ENCODE assay signal across 10 cellular contexts in genomic region chr11:113587318-113587739, GRCh38.
DNase-seq lines count a peak whose midpoint lies in the region; ATAC-seq lines count a peak whose summit lies in the region.
"Had no signal": no experiment of that assay in that cellular context is flagged by ENCODE, and none has a peak within 500 bp of the region (broad histone marks: within the 10 kb centered on the region; RNA-seq: fewer than 3 reads in every experiment).

No MANE protein-coding gene starts in this region.

- H3K4me3 Mint-ChIP-seq in activated naive CD4-positive, alpha-beta T cell treated with anti-CD3 and anti-CD28 coated beads, Interleukin-2, amount 10 ng/mL, durations not matched to agents 7 days and 5 days, result no peak overlapping the region
- H3K4me3 Mint-ChIP-seq in T-helper 1 cell treated with Interleukin-12 subunit alpha and Interleukin-12 subunit beta and Interleukin-4 antibody, amounts not matched to agents 30 μg/mL and 1 μg/mL, for 36 hours, result peak overlapping the region; percentile 23

- H3K4me1 Mint-ChIP-seq in activated naive CD4-positive, alpha-beta T cell treated with anti-CD3 and anti-CD28 coated beads, Interleukin-2, amount 10 ng/mL, durations not matched to agents 7 days and 5 days, result peaks cover 8% of the 10 kb centered on the region
- peaks cover 38% of the 10 kb centered on the region for H3K4me1 Mint-ChIP-seq in T-helper 1 cell treated with Interleukin-12 subunit alpha and Interleukin-12 subunit beta and Interleukin-4 antibody, amounts not matched to agents 30 μg/mL and 1 μg/mL, for 36 hours (ENCODE audit: low read depth)

- peak; percentile 52 to 56 for DNase-seq in activated naive CD4-positive, alpha-beta T cell treated with anti-CD3 and anti-CD28 coated beads, Interleukin-2, amount 50 U/mL, for 72 hours (ENCODE audit: low spot score in 2 of 2)
- no peak for DNase-seq in activated naive CD4-positive, alpha-beta T cell treated with anti-CD3 and anti-CD28 coated beads, Interleukin-2, amount 10 ng/mL, durations not matched to agents 7 days and 5 days
- peak; percentile 17 to 70 for DNase-seq in stimulated activated CD8-positive, alpha-beta memory T cell treated with anti-CD3 and anti-CD28 coated beads, Interleukin-7, amount 100 ng/mL, for 48 hours (ENCODE audit: extremely low read depth in 1 of 2, low read depth in 1 of 2)
- no peak for DNase-seq in medulla oblongata (ENCODE audit: extremely low spot score)
- DNase-seq in HuH-7.5 (ENCODE audit: low spot score), result no peak
- no peak for DNase-seq in stimulated activated naive CD4-positive, alpha-beta T cell (lab: John Stamatoyannopoulos, UW)
- DNase-seq: C1 segment of cervical spinal cord, testis had no signal

- CTCF ChIA-PET in activated naive CD4-positive, alpha-beta T cell treated with anti-CD3 and anti-CD28 coated beads, Interleukin-2, amount 10 ng/mL, durations not matched to agents 7 days and 5 days (lab: Charles Lee), result interaction anchor here (0.7 to 1.5 kb wide), 7 partner anchors 9 to 253 kb away, joined by 3 to 5 read pairs (median 3); partner anchors contain the start of gene ZW10

- no peaks in the 10 kb centered on the region for H3K36me3 Mint-ChIP-seq in activated naive CD4-positive, alpha-beta T cell treated with anti-CD3 and anti-CD28 coated beads, Interleukin-2, amount 50 U/mL, for 72 hours
- no peaks in the 10 kb centered on the region for H3K36me3 Mint-ChIP-seq in activated naive CD4-positive, alpha-beta T cell treated with anti-CD3 and anti-CD28 coated beads, Interleukin-2, amount 10 ng/mL, durations not matched to agents 7 days and 5 days
- no peaks in the 10 kb centered on the region for H3K36me3 Mint-ChIP-seq in T-helper 1 cell treated with Interleukin-12 subunit alpha and Interleukin-12 subunit beta and Interleukin-4 antibody, amounts not matched to agents 30 μg/mL and 1 μg/mL, for 36 hours (ENCODE audit: low read depth)

- no peaks in the 10 kb centered on the region for H3K9me3 Mint-ChIP-seq in activated naive CD4-positive, alpha-beta T cell treated with anti-CD3 and anti-CD28 coated beads, Interleukin-2, amount 50 U/mL, for 72 hours
- H3K9me3 Mint-ChIP-seq in activated naive CD4-positive, alpha-beta T cell treated with anti-CD3 and anti-CD28 coated beads, Interleukin-2, amount 10 ng/mL, durations not matched to agents 7 days and 5 days, result no peaks in the 10 kb centered on the region
- H3K9me3 Mint-ChIP-seq in T-helper 1 cell treated with Interleukin-12 subunit alpha and Interleukin-12 subunit beta and Interleukin-4 antibody, amounts not matched to agents 30 μg/mL and 1 μg/mL, for 36 hours, result no peaks in the 10 kb centered on the region

- peak; percentile 96 to 100 for ATAC-seq in activated naive CD4-positive, alpha-beta T cell treated with anti-CD3 and anti-CD28 coated beads, Interleukin-2, amount 50 U/mL, for 72 hours
- peak; percentile 92 for ATAC-seq in HG02852 (IDR thresholded peaks at IDR 0.05; ENCODE audit: unreplicated experiment)

- H3K27me3 Mint-ChIP-seq in activated naive CD4-positive, alpha-beta T cell treated with anti-CD3 and anti-CD28 coated beads, Interleukin-2, amount 10 ng/mL, durations not matched to agents 7 days and 5 days, result peaks cover 9% of the 10 kb centered on the region
- H3K27me3 Mint-ChIP-seq in T-helper 1 cell treated with Interleukin-12 subunit alpha and Interleukin-12 subunit beta and Interleukin-4 antibody, amounts not matched to agents 30 μg/mL and 1 μg/mL, for 36 hours (ENCODE audit: low read depth), result no peaks in the 10 kb centered on the region

- peak overlapping the region; percentile 71 to 90 for H3K27ac Mint-ChIP-seq in activated naive CD4-positive, alpha-beta T cell treated with anti-CD3 and anti-CD28 coated beads, Interleukin-2, amount 50 U/mL, for 72 hours
- H3K27ac Mint-ChIP-seq in activated naive CD4-positive, alpha-beta T cell treated with anti-CD3 and anti-CD28 coated beads, Interleukin-2, amount 10 ng/mL, durations not matched to agents 7 days and 5 days, result no peak overlapping the region
- H3K27ac Mint-ChIP-seq in T-helper 1 cell treated with Interleukin-12 subunit alpha and Interleukin-12 subunit beta and Interleukin-4 antibody, amounts not matched to agents 30 μg/mL and 1 μg/mL, for 36 hours, result peak overlapping the region; percentile 89

Comparison
In these comparisons a context has a peak if more than half of its experiments do, and no peak if none do; other contexts are left out.
1. DNase-seq: peak in activated naive CD4-positive, alpha-beta T cell treated with anti-CD3 and anti-CD28 coated beads, Interleukin-2, amount 50 U/mL, for 72 hours (2 of 2) and stimulated activated CD8-positive, alpha-beta memory T cell treated with anti-CD3 and anti-CD28 coated beads, Interleukin-7, amount 100 ng/mL, for 48 hours (2 of 2); none in activated naive CD4-positive, alpha-beta T cell treated with anti-CD3 and anti-CD28 coated beads, Interleukin-2, amount 10 ng/mL, durations not matched to agents 7 days and 5 days (single experiment), medulla oblongata (single experiment), HuH-7.5 (single experiment) and stimulated activated naive CD4-positive, alpha-beta T cell (0 of 6).